Comparison of ENCODE assay signal across 16 cellular contexts in genomic region chr14:77469041-77469440, GRCh38. TPM values are rescaled to one million over a fixed set of nuclear protein-coding genes. Genes with fewer than 3 reads are reported as not detected.
DNase-seq lines count a peak whose midpoint lies in the region; ATAC-seq and TF ChIP-seq lines count a peak whose summit lies in the region.
"Had no signal": no experiment of that assay in that cellular context is flagged by ENCODE, and none has a peak within 500 bp of the region (broad histone marks: within the 10 kb centered on the region; RNA-seq: fewer than 3 reads in every experiment).

No MANE protein-coding gene starts in this region.

- H3K14ac ChIP-seq in H9 (ENCODE audit: insufficient read depth, low read length) = no peak overlapping the region

- H2BK15ac ChIP-seq in H9 (ENCODE audit: low read depth, low read length) = no peak overlapping the region

- H3K9me3 Mint-ChIP-seq in H9 (no peaks in the 10 kb centered on the region), nephron progenitor cell (no peaks in the 10 kb centered on the region)

- no peak overlapping the region for H3K4me2 ChIP-seq in H9 (ENCODE audit: insufficient read depth, insufficient read length, low read length)
- H3K4me2 ChIP-seq: BLaER1 had no signal

- no peak overlapping the region for H4K8ac ChIP-seq in H9 (replicated peaks; ENCODE audit: insufficient read length, low read depth, low read length)

- H3K79me2 ChIP-seq in H9 (ENCODE audit: insufficient read depth, low read length) = no peaks in the 10 kb centered on the region

- no peak overlapping the region for H3T11ph ChIP-seq in H9 (ENCODE audit: low read length)

- H3K27me3 Mint-ChIP-seq in H9 (ENCODE audit: low read depth) = no peaks in the 10 kb centered on the region; the same call in none of the 2 replicates
- no peaks in the 10 kb centered on the region for H3K27me3 Mint-ChIP-seq in nephron progenitor cell (ENCODE audit: low read depth, poor library complexity)

- TF ChIP-seq CTCF in H9 (conservative IDR thresholded peaks at IDR 0.05) (no peak), nephron progenitor cell (IDR thresholded peaks at IDR 0.05) (no peak)

- H2AK5ac ChIP-seq in H9 (ENCODE audit: insufficient read length, low read length) = no peak overlapping the region

- H2BK20ac ChIP-seq in H9 (ENCODE audit: low read depth, low read length, poor library complexity, severe bottlenecking) = no peak overlapping the region

- peak overlapping the region in 2 of 3 experiments; percentile 6 to 80; a peak in 5 of 7 replicates for H3K27ac Mint-ChIP-seq in H9
- peak overlapping the region; percentile 81 for H3K27ac Mint-ChIP-seq in nephron progenitor cell

- H3K27me3 ChIP-seq in H9 (ENCODE audit: insufficient read depth, low read length) = no peaks in the 10 kb centered on the region
- H3K27me3 ChIP-seq: BLaER1 had no signal

- ATAC-seq in HG03571 (IDR thresholded peaks at IDR 0.05; ENCODE audit: unreplicated experiment) (no peak), GM18498 (IDR thresholded peaks at IDR 0.05; ENCODE audit: unreplicated experiment) (no peak)

- H4K20me1 ChIP-seq in H9 (ENCODE audit: control insufficient read depth, insufficient read depth, insufficient read length) = no peaks in the 10 kb centered on the region

- H4K5ac ChIP-seq in H9 (ENCODE audit: insufficient read length, low read depth, low read length) = no peak overlapping the region

- no peak overlapping the region for H3K56ac ChIP-seq in H9 (ENCODE audit: insufficient read length, low read depth, low read length)

- no peaks in the 10 kb centered on the region for H3K9me3 ChIP-seq in H9 (ENCODE audit: control insufficient read depth, low read depth, low read length)
- H3K9me3 ChIP-seq: BLaER1 had no signal

- no peak overlapping the region for H2AFZ ChIP-seq in H9 (ENCODE audit: low read length)

- no peaks in the 10 kb centered on the region for H3K79me1 ChIP-seq in H9 (ENCODE audit: insufficient read depth, low read depth, low read length, poor library complexity, severe bottlenecking)

- H3K23ac ChIP-seq in H9 (ENCODE audit: insufficient read length, low read depth, low read length) = no peak overlapping the region

- peaks cover 15 to 19% of the 10 kb centered on the region in 2 experiments for H3K4me1 Mint-ChIP-seq in H9
- H3K4me1 Mint-ChIP-seq in nephron progenitor cell = peaks cover 30% of the 10 kb centered on the region

- WGBS in H9 (ENCODE audit: extremely low coverage, insufficient read length, low lambda C conversion rate) = no CpG with 5 or more reads among the region's 14 CpGs

- no peak overlapping the region for H3K18ac ChIP-seq in H9 (ENCODE audit: insufficient read length, low read depth, low read length)

- H3K4me3 Mint-ChIP-seq in H9 = no peak overlapping the region
- H3K4me3 Mint-ChIP-seq in nephron progenitor cell = no peak overlapping the region

- H2BK5ac ChIP-seq in H9 (ENCODE audit: insufficient read length, low read length) = no peak overlapping the region

- no peak overlapping the region for H3K4ac ChIP-seq in H9 (ENCODE audit: low read depth, low read length)

- H3K4me1 ChIP-seq in H9 (ENCODE audit: insufficient read depth, low read length) = peaks cover 8% of the 10 kb centered on the region; the same call in 1 of the 2 replicates

- peak; percentile 48 for DNase-seq in activated effector memory CD4-positive, alpha-beta T cell treated with anti-CD3 and anti-CD28 coated beads, Interleukin-2, amount 50 U/mL, for 16 hours
- no peak for DNase-seq in activated effector memory CD4-positive, alpha-beta T cell treated with Interleukin-2 at 50 U/mL for 16 hours
- no peak for DNase-seq in H9
- DNase-seq in amniotic epithelial cell (ENCODE audit: low read depth) = peak; percentile 5
- no peak for DNase-seq in nephron progenitor cell
- DNase-seq in NCI-H446 treated with DMSO at 0.1 percent for 48 hours (lab: John Stamatoyannopoulos, UW) = no peak
- DNase-seq: 8988T, DMS153, NCI-H187, NCI-H226, NCI-H526, RPMI8226 had no signal

- H2BK120ac ChIP-seq in H9 (ENCODE audit: low read depth, low read length, poor library complexity, severe bottlenecking) = no peak overlapping the region

- H3K23me2 ChIP-seq in H9 (ENCODE audit: insufficient read length, low read depth, low read length, poor library complexity, severe bottlenecking) = no peaks in the 10 kb centered on the region

- H2BK12ac ChIP-seq in H9 (ENCODE audit: insufficient read length, low read depth, low read length) = no peak overlapping the region

- no peak overlapping the region for H4K91ac ChIP-seq in H9 (ENCODE audit: insufficient read length, low read depth, low read length)

- no peak overlapping the region for H3K27ac ChIP-seq in H9 (ENCODE audit: insufficient read length, low read depth, low read length)
- H3K27ac ChIP-seq: BLaER1 had no signal

- no peak overlapping the region for H3K9ac ChIP-seq in H9 (ENCODE audit: extremely low read depth, insufficient read length, low read length)
- H3K9ac ChIP-seq: BLaER1 had no signal

- H3K36me3 Mint-ChIP-seq in H9 (ENCODE audit: insufficient read depth in 1 of 3, low read depth in 3 of 3) = peaks cover 33 to 55% (median 45%) of the 10 kb centered on the region in 3 experiments
- peaks cover 48% of the 10 kb centered on the region for H3K36me3 Mint-ChIP-seq in nephron progenitor cell (ENCODE audit: low read depth)

RNA-seq across cellular contexts. Expression of gene AHSA1, which starts 11.1 kb away (rescaled TPM):
- total RNA-seq in H9 (2021) = 190 and 201 TPM in 2 replicates

RNA-seq across cellular contexts. Expression of gene VIPAS39, which starts 11.6 kb away (rescaled TPM):
- 18.4 and 18.5 TPM in 2 replicates for total RNA-seq in H9 (2021)

RNA-seq across cellular contexts. Expression of gene ISM2, which starts 29.6 kb away (rescaled TPM):
- total RNA-seq in H9 (2021) = 0.39 and 0.55 TPM in 2 replicates
- total RNA-seq: HT1080 had no signal

RNA-seq across cellular contexts. Expression of gene NOXRED1, which starts 45.7 kb away (rescaled TPM):
- total RNA-seq in H9 (2021) = not detected in 2 replicates
- total RNA-seq: HT1080 had no signal

Comparison
In these comparisons a context has a peak if more than half of its experiments do, and no peak if none do; other contexts are left out.
1. DNase-seq: peak in activated effector memory CD4-positive, alpha-beta T cell treated with anti-CD3 and anti-CD28 coated beads, Interleukin-2, amount 50 U/mL, for 16 hours (single experiment) and amniotic epithelial cell (single experiment); none in activated effector memory CD4-positive, alpha-beta T cell treated with Interleukin-2 at 50 U/mL for 16 hours (single experiment), H9 (single experiment), nephron progenitor cell (single experiment) and NCI-H446 treated with DMSO at 0.1 percent for 48 hours (single experiment).